Comparison of ENCODE assay signal across 18 cellular contexts in genomic region chr16:49262501-49262900, GRCh38. TPM values are rescaled to one million over a fixed set of nuclear protein-coding genes. Genes with fewer than 3 reads are reported as not detected.
DNase-seq lines count a peak whose midpoint lies in the region; ATAC-seq and TF ChIP-seq lines count a peak whose summit lies in the region.
"Had no signal": no experiment of that assay in that cellular context is flagged by ENCODE, and none has a peak within 500 bp of the region (broad histone marks: within the 10 kb centered on the region; RNA-seq: fewer than 3 reads in every experiment).

No MANE protein-coding gene starts in this region.

- peak overlapping the region; percentile 13 for H3K4me3 Mint-ChIP-seq in endothelial cell (ENCODE audit: unreplicated experiment)
- H3K4me3 Mint-ChIP-seq: CD4-positive, alpha-beta memory T cell; GM23338; HFFc6 had no signal

- H3K9me3 Mint-ChIP-seq in endothelial cell (ENCODE audit: unreplicated experiment), result no peaks in the 10 kb centered on the region
- H3K9me3 Mint-ChIP-seq: GM23338 had no signal

- H3K27ac ChIP-seq in WERI-Rb-1 (peak overlapping the region; percentile 46; the same call in 1 of the 2 replicates), vagina (no peak overlapping the region)

- DNase-seq in WERI-Rb-1 (peak; percentile 56), endothelial cell (ENCODE audit: low spot score) (no peak), vagina (ENCODE audit: extremely low spot score in 2 of 2) (peak; percentile 34 to 61), medulla oblongata (ENCODE audit: extremely low spot score) (no peak)
- DNase-seq: C1 segment of cervical spinal cord; Calu3; CD4-positive, alpha-beta memory T cell; COR-L47; DMS53; DMS79 treated with DMSO at 0.1 percent for 48 hours; GF-D8; HFFc6 had no signal

- ATAC-seq in HG02938 (IDR thresholded peaks at IDR 0.05; ENCODE audit: unreplicated experiment) (no peak), GM18873 (IDR thresholded peaks at IDR 0.05; ENCODE audit: low FRiP score, unreplicated experiment) (no peak)
- ATAC-seq: GM23338 had no signal

- no peaks in the 10 kb centered on the region for H3K27me3 ChIP-seq in WERI-Rb-1 (ENCODE audit: insufficient read depth, low read depth, severe bottlenecking)
- H3K27me3 ChIP-seq in vagina, result no peaks in the 10 kb centered on the region

- peaks cover 2% of the 10 kb centered on the region for H3K27me3 Mint-ChIP-seq in endothelial cell (ENCODE audit: unreplicated experiment)
- H3K27me3 Mint-ChIP-seq: CD4-positive, alpha-beta memory T cell had no signal

- TF ChIP-seq CTCF in WERI-Rb-1 (IDR thresholded peaks at IDR 0.05; ENCODE audit: low read depth, low read length) (no peak), endothelial cell (IDR thresholded peaks at IDR 0.05; ENCODE audit: unreplicated experiment) (no peak), vagina (IDR thresholded peaks at IDR 0.05) (no peak)

- H3K27ac Mint-ChIP-seq in endothelial cell (ENCODE audit: unreplicated experiment), result no peak overlapping the region
- H3K27ac Mint-ChIP-seq: CD4-positive, alpha-beta memory T cell; GM23338; HFFc6 had no signal

- H3K4me3 ChIP-seq in WERI-Rb-1 (ENCODE audit: low read depth, low read length) (no peak overlapping the region), vagina (no peak overlapping the region)
- H3K4me3 ChIP-seq: GM23338, HAP-1 had no signal

- no peak for TF ChIP-seq POLR2A in vagina (IDR thresholded peaks at IDR 0.05)

- H3K36me3 ChIP-seq in WERI-Rb-1 (no peaks in the 10 kb centered on the region), vagina (no peaks in the 10 kb centered on the region)
- H3K36me3 ChIP-seq: HAP-1 had no signal

- H3K4me1 Mint-ChIP-seq in endothelial cell (ENCODE audit: unreplicated experiment), result no peaks in the 10 kb centered on the region
- H3K4me1 Mint-ChIP-seq: CD4-positive, alpha-beta memory T cell had no signal

- H3K4me1 ChIP-seq in vagina, result no peaks in the 10 kb centered on the region
- H3K4me1 ChIP-seq: HAP-1 had no signal

- H3K9me3 ChIP-seq in WERI-Rb-1 (ENCODE audit: severe bottlenecking), result no peaks in the 10 kb centered on the region
- no peaks in the 10 kb centered on the region for H3K9me3 ChIP-seq in vagina
- H3K9me3 ChIP-seq: HAP-1 had no signal

- peaks cover 4% of the 10 kb centered on the region for H3K36me3 Mint-ChIP-seq in endothelial cell (ENCODE audit: low read depth, unreplicated experiment)
- H3K36me3 Mint-ChIP-seq: CD4-positive, alpha-beta memory T cell had no signal

- intact Hi-C loops in vagina (cut with DNase I), result no loop called here

RNA-seq across cellular contexts. Expression of gene CBLN1, which starts 19.1 kb away (rescaled TPM):
- total RNA-seq in endothelial cell (ENCODE audit: unreplicated experiment), result 3.2 TPM
- not detected for total RNA-seq in vagina
- total RNA-seq: A172; A673; Calu3; CD4-positive, alpha-beta memory T cell; HFFc6 had no signal

Comparison
In these comparisons a context has a peak if more than half of its experiments do, and no peak if none do; other contexts are left out.
1. DNase-seq: peak in WERI-Rb-1 (single experiment) and vagina (2 of 2); none in endothelial cell (single experiment) and medulla oblongata (single experiment).